In the genomic region with DNA sequence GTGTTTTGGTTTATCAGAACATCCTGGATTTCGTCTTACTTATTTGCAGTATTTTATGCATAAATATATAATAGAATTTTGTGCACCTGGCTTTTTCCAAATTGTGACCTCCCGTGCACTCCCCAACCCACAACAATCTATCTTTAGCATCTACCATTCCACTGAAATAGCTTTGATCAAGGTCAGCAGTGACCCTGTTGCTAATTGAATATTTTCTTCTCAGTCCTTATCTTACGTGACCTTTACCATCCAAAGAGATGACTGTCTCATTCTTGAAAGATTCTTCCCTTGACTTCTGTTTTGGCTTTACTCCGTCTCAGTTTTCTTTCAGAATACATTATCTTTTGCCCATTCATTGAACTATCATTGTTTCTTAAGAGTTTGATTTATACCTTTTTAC, we compare ENCODE assay signal across 25 cellular contexts. TPM values are rescaled to one million over a fixed set of nuclear protein-coding genes. Genes with fewer than 3 reads are reported as not detected.
A peak's percentile ranks its signal among the peaks of the same experiment; 100 is the strongest.
DNase-seq lines count a peak whose midpoint lies in the region; ATAC-seq, FAIRE-seq and TF ChIP-seq lines count a peak whose summit lies in the region.
"Had no signal": no experiment of that assay in that cellular context is flagged by ENCODE, and none has a peak within 500 bp of the region (broad histone marks: within the 10 kb centered on the region; RNA-seq: fewer than 3 reads in every experiment).

No MANE protein-coding gene starts in this region.

- no peaks in the 10 kb centered on the region for H3K9me3 ChIP-seq in trophoblast cell (ENCODE audit: insufficient read depth, low read depth, low read length)
- H3K9me3 ChIP-seq in skeletal muscle tissue (ENCODE audit: control insufficient read depth in 3 of 3, low read length in 3 of 3): no peaks in the 10 kb centered on the region
- no peaks in the 10 kb centered on the region for H3K9me3 ChIP-seq in upper lobe of right lung
- H3K9me3 ChIP-seq in suprapubic skin: no peaks in the 10 kb centered on the region
- H3K9me3 ChIP-seq: Caco-2 had no signal

- H3K4ac ChIP-seq in trophoblast cell (ENCODE audit: low read depth, low read length): no peak overlapping the region

- no peak overlapping the region for H3K9ac ChIP-seq in trophoblast cell (ENCODE audit: low read length)
- H3K9ac ChIP-seq in skeletal muscle tissue (ENCODE audit: low read depth in 1 of 3, low read length in 3 of 3): no peak overlapping the region
- H3K9ac ChIP-seq: BLaER1, GM23248 had no signal

- H4K8ac ChIP-seq in trophoblast cell (ENCODE audit: low read depth, low read length): no peak overlapping the region

- no peak overlapping the region for H3K23ac ChIP-seq in trophoblast cell (ENCODE audit: low read length)

- H3K27ac ChIP-seq in trophoblast cell (ENCODE audit: low read depth, low read length) (no peak overlapping the region), skeletal muscle tissue (ENCODE audit: low read depth, low read length) (peak overlapping the region; percentile 11), upper lobe of right lung (no peak overlapping the region), suprapubic skin (no peak overlapping the region)
- H3K27ac ChIP-seq: 22Rv1, BLaER1, C4-2B, GM23248 had no signal

- H3K4me1 ChIP-seq in trophoblast cell (ENCODE audit: control insufficient read depth in 1 of 2, insufficient read depth in 2 of 2, low read length in 2 of 2) (peaks cover 3% of the 10 kb centered on the region in 2 experiments), skeletal muscle tissue (ENCODE audit: control insufficient read depth in 3 of 3, insufficient read depth in 3 of 3, low read length in 3 of 3) (peaks cover 18 to 28% (median 28%) of the 10 kb centered on the region in 3 donors), upper lobe of right lung (no peaks in the 10 kb centered on the region), suprapubic skin (peaks cover 4% of the 10 kb centered on the region)
- H3K4me1 ChIP-seq: BLaER1 had no signal

- H3K4me1 Mint-ChIP-seq in central memory CD8-positive, alpha-beta T cell: peaks cover 48% of the 10 kb centered on the region

- peaks cover 1% of the 10 kb centered on the region for H3K36me3 Mint-ChIP-seq in central memory CD8-positive, alpha-beta T cell (ENCODE audit: insufficient read depth)

- no peak overlapping the region for H3K4me3 Mint-ChIP-seq in central memory CD8-positive, alpha-beta T cell
- H3K4me3 Mint-ChIP-seq: B cell; CD4-positive, CD25-positive, alpha-beta regulatory T cell; CD8-positive, alpha-beta T cell had no signal

- H2BK12ac ChIP-seq in trophoblast cell (ENCODE audit: low read length): no peak overlapping the region

- TF ChIP-seq POLR2A in suprapubic skin (IDR thresholded peaks at IDR 0.05): no peak

- no peak overlapping the region for H2BK5ac ChIP-seq in trophoblast cell (ENCODE audit: low read depth, low read length, poor library complexity)

- no CpG with 5 or more reads among the region's 4 CpGs for WGBS in trophoblast cell (ENCODE audit: extremely low coverage, insufficient coverage, insufficient read length)
- 94% methylated on average over 4 of the region's 4 CpGs for WGBS in suprapubic skin

- H3K79me2 ChIP-seq in trophoblast cell (ENCODE audit: control insufficient read depth, insufficient read depth, low read length, poor library complexity): no peaks in the 10 kb centered on the region

- H2AFZ ChIP-seq in trophoblast cell (ENCODE audit: insufficient read depth, low read length, poor library complexity): no peak overlapping the region
- H2AFZ ChIP-seq: GM23248 had no signal

- H4K91ac ChIP-seq in trophoblast cell (ENCODE audit: low read depth, low read length): no peak overlapping the region

- no peaks in the 10 kb centered on the region for H3K79me1 ChIP-seq in trophoblast cell (ENCODE audit: low read length)

- H3K4me2 ChIP-seq in trophoblast cell (ENCODE audit: low read length): no peak overlapping the region
- H3K4me2 ChIP-seq: BLaER1 had no signal

- no peak overlapping the region for H3K18ac ChIP-seq in trophoblast cell (ENCODE audit: low read length)

- no peak for TF ChIP-seq CTCF in upper lobe of right lung (IDR thresholded peaks at IDR 0.05)
- TF ChIP-seq CTCF in suprapubic skin (IDR thresholded peaks at IDR 0.05): no peak
- no peak for TF ChIP-seq CTCF in GM10248 (IDR thresholded peaks at IDR 0.05; ENCODE audit: control extremely low read depth, extremely low read depth, low read depth, missing control alignments)

- no peak for DNase-seq in HTR-8/SVneo (ENCODE audit: insufficient read length, low spot score)
- no peak for DNase-seq in central memory CD8-positive, alpha-beta T cell (ENCODE audit: low spot score in 2 of 2)
- DNase-seq in trophoblast cell: peak; percentile 20 to 67
- no peak for DNase-seq in SW480 (ENCODE audit: low spot score)
- DNase-seq in upper lobe of right lung: no peak
- DNase-seq in suprapubic skin (ENCODE audit: low spot score in 2 of 2): no peak
- DNase-seq in GM10248 (ENCODE audit: extremely low spot score): no peak
- DNase-seq: Caco-2; CD4-positive, CD25-positive, alpha-beta regulatory T cell; CD8-positive, alpha-beta T cell; DMS153; DND-41; GM23248; H7; HCEC 1CT had no signal

- H3K14ac ChIP-seq in trophoblast cell (ENCODE audit: low read length): no peak overlapping the region

- no peaks in the 10 kb centered on the region for H3K9me3 Mint-ChIP-seq in central memory CD8-positive, alpha-beta T cell
- H3K9me3 Mint-ChIP-seq: CD4-positive, CD25-positive, alpha-beta regulatory T cell; CD8-positive, alpha-beta T cell had no signal

- H2AK5ac ChIP-seq in trophoblast cell (ENCODE audit: low read length): no peak overlapping the region

- peak overlapping the region; percentile 19 for H3K27ac Mint-ChIP-seq in central memory CD8-positive, alpha-beta T cell (ENCODE audit: low read depth)
- H3K27ac Mint-ChIP-seq: B cell; CD8-positive, alpha-beta T cell had no signal

- no peaks in the 10 kb centered on the region for H3K27me3 ChIP-seq in trophoblast cell (ENCODE audit: insufficient read depth, low read length)
- no peaks in the 10 kb centered on the region for H3K27me3 ChIP-seq in skeletal muscle tissue (ENCODE audit: control insufficient read depth in 3 of 3, insufficient read depth in 3 of 3, low read length in 3 of 3)
- H3K27me3 ChIP-seq in upper lobe of right lung: no peaks in the 10 kb centered on the region
- H3K27me3 ChIP-seq in suprapubic skin: no peaks in the 10 kb centered on the region
- H3K27me3 ChIP-seq: BLaER1 had no signal

- no peak overlapping the region for H2BK120ac ChIP-seq in trophoblast cell (ENCODE audit: insufficient read depth, low read length, poor library complexity)

- no peak overlapping the region for H3K4me3 ChIP-seq in trophoblast cell (ENCODE audit: low read depth, low read length)
- no peak overlapping the region for H3K4me3 ChIP-seq in skeletal muscle tissue (ENCODE audit: low read length in 3 of 3)
- H3K4me3 ChIP-seq in upper lobe of right lung: no peak overlapping the region
- H3K4me3 ChIP-seq in suprapubic skin: no peak overlapping the region
- H3K4me3 ChIP-seq: BLaER1, GM12878, GM23248 had no signal

- no peak overlapping the region for H4K12ac ChIP-seq in trophoblast cell (ENCODE audit: low read depth, low read length)

- intact Hi-C loops in upper lobe of right lung (cut with DNase I): no loop called here

- CTCF ChIA-PET in GM10248 (lab: Yijun Ruan, JAX): interaction anchor here (0.9 to 1.1 kb wide), 2 partner anchors 9 to 10 kb away, joined by 3 to 4 read pairs; no protein-coding TSS in a partner anchor

- TF ChIP-seq EP300 in suprapubic skin (IDR thresholded peaks at IDR 0.05): no peak

- ATAC-seq in central memory CD8-positive, alpha-beta T cell (replicated peaks; ENCODE audit: extremely low read depth, poor library complexity, severe bottlenecking): no peak
- ATAC-seq in upper lobe of right lung: no peak
- ATAC-seq: CD8-positive, alpha-beta T cell; GM12878 had no signal

- POLR2A ChIA-PET in GM10248 (lab: Yijun Ruan, JAX): no interaction called here

- FAIRE-seq in HTR-8/SVneo (lab: Jason Lieb, UNC): peak; percentile 69
- FAIRE-seq: A204.1, G401.6, GM19239, H1 had no signal

- H3K36me3 ChIP-seq in trophoblast cell (ENCODE audit: control insufficient read depth in 1 of 2, insufficient read depth in 2 of 2, low read length in 2 of 2) (peaks cover 0 to 1% of the 10 kb centered on the region in 2 experiments), skeletal muscle tissue (ENCODE audit: control insufficient read depth in 3 of 3, insufficient read depth in 3 of 3, low read length in 3 of 3) (no peaks in the 10 kb centered on the region), upper lobe of right lung (no peaks in the 10 kb centered on the region), suprapubic skin (no peaks in the 10 kb centered on the region)
- H3K36me3 ChIP-seq: BLaER1 had no signal

- H3K27me3 Mint-ChIP-seq in central memory CD8-positive, alpha-beta T cell: no peaks in the 10 kb centered on the region
- H3K27me3 Mint-ChIP-seq: B cell; CD4-positive, CD25-positive, alpha-beta regulatory T cell had no signal

RNA-seq across cellular contexts. Expression of a gene that starts 18.4 kb away (rescaled TPM):
- polyA plus RNA-seq in trophoblast cell (2013): 59.8 and 62.8 TPM in 2 replicates
- total RNA-seq in skeletal muscle tissue: 135 TPM
- total RNA-seq in upper lobe of right lung: 54.1 TPM
- total RNA-seq in suprapubic skin: 10 to 100 TPM; 64.5 to 77.8 (median 67.5) TPM

Comparison
In these comparisons a context has a peak if more than half of its experiments do, and no peak if none do; other contexts are left out.
1. DNase-seq: peak in trophoblast cell (2 of 2); none in HTR-8/SVneo (single experiment), central memory CD8-positive, alpha-beta T cell (0 of 2), SW480 (single experiment), upper lobe of right lung (single experiment), suprapubic skin (0 of 2) and GM10248 (single experiment).